In genomic region chr13:100734194-100734720, GRCh38 we compare ENCODE assay signal across 1 cellular context.
A peak's percentile ranks its signal among the peaks of the same experiment; 100 is the strongest.
TF ChIP-seq lines count a peak whose summit lies in the region.

No MANE protein-coding gene starts in this region.

TF ChIP-seq in HepG2, 621 proteins besides CTCF, POLR2A, EP300 and RAD21 (continued from another document and continues in another):
- TF ChIP-seq ZNF264 (CRISPR knock-in tag; IDR thresholded peaks at IDR 0.05) (peak; percentile 75), ATF2 (CRISPR knock-in tag; IDR thresholded peaks at IDR 0.05) (peak; percentile 83), NONO (IDR thresholded peaks at IDR 0.05) (no peak), NONO (CRISPR knock-in tag; conservative IDR thresholded peaks at IDR 0.05) (peak; percentile 54; the same call in 1 of the 2 replicates), HDAC1 (CRISPR knock-in tag; IDR thresholded peaks at IDR 0.05) (peak; percentile 73; the same call in 1 of the 2 replicates), SOX6 (IDR thresholded peaks at IDR 0.05) (no peak), SOX6 (CRISPR knock-in tag; IDR thresholded peaks at IDR 0.05) (peak; percentile 96), CEBPB (IDR thresholded peaks at IDR 0.05; ENCODE audit: borderline replicate concordance, low read depth, low read length) (peak; percentile 56; the same call in 1 of the 2 replicates), GATA4 (IDR thresholded peaks at IDR 0.05; ENCODE audit: borderline replicate concordance, low read depth) (peak; percentile 97), FOXA1 (IDR thresholded peaks at IDR 0.05) (peak; percentile 91), FOXA1 (CRISPR knock-in tag; IDR thresholded peaks at IDR 0.05) (peak; percentile 96), ZNF317 (CRISPR knock-in tag; IDR thresholded peaks at IDR 0.05) (0 out of 2 replicates have a peak, but pooled peaks have one; percentile 61), ZNF710 (CRISPR knock-in tag; IDR thresholded peaks at IDR 0.05; ENCODE audit: borderline replicate concordance) (peak; percentile 63; the same call in 1 of the 2 replicates), ZNF282 (IDR thresholded peaks at IDR 0.05; ENCODE audit: partially characterized antibody) (no peak), PPARG (CRISPR knock-in tag; conservative IDR thresholded peaks at IDR 0.05) (peak; percentile 80), ZNF281 (CRISPR knock-in tag; IDR thresholded peaks at IDR 0.05; ENCODE audit: borderline replicate concordance) (no peak; the same call in 1 of the 2 replicates), ZSCAN31 (CRISPR knock-in tag; IDR thresholded peaks at IDR 0.05; ENCODE audit: low read depth) (peak; percentile 35; the same call in 1 of the 2 replicates), ZNF615 (CRISPR knock-in tag; IDR thresholded peaks at IDR 0.05; ENCODE audit: borderline replicate concordance) (peak; percentile 71; the same call in 1 of the 2 replicates), ZNF550 (CRISPR knock-in tag; IDR thresholded peaks at IDR 0.05; ENCODE audit: borderline replicate concordance) (no peak), RCOR2 (CRISPR knock-in tag; IDR thresholded peaks at IDR 0.05) (peak; percentile 84), PITX1 (CRISPR knock-in tag; IDR thresholded peaks at IDR 0.05) (peak; percentile 97), NR2C2 (CRISPR knock-in tag; IDR thresholded peaks at IDR 0.05; ENCODE audit: borderline replicate concordance) (no peak), FOSL1 (CRISPR knock-in tag; IDR thresholded peaks at IDR 0.05; ENCODE audit: borderline replicate concordance) (no peak), KLF16 (CRISPR knock-in tag; IDR thresholded peaks at IDR 0.05) (peak in 1 of 2 experiments; percentile 61; a peak in 1 of 4 replicates), LCORL (IDR thresholded peaks at IDR 0.05) (peak; percentile 62), LCORL (CRISPR knock-in tag; IDR thresholded peaks at IDR 0.05) (peak; percentile 71), RXRA (CRISPR knock-in tag; IDR thresholded peaks at IDR 0.05) (no peak; the same call in 1 of the 2 replicates), ZNF569 (CRISPR knock-in tag; IDR thresholded peaks at IDR 0.05; ENCODE audit: borderline replicate concordance) (no peak), THYN1 (CRISPR knock-in tag; IDR thresholded peaks at IDR 0.05; ENCODE audit: borderline replicate concordance, low read depth) (no peak), ZNF770 (CRISPR knock-in tag; IDR thresholded peaks at IDR 0.05) (0 out of 2 replicates have a peak, but pooled peaks have one; percentile 14), GABPA (IDR thresholded peaks at IDR 0.05; ENCODE audit: low read depth, low read length) (no peak), GABPA (CRISPR knock-in tag; IDR thresholded peaks at IDR 0.05; ENCODE audit: low read depth) (no peak), HOXD1 (CRISPR knock-in tag; IDR thresholded peaks at IDR 0.05) (0 out of 2 replicates have a peak, but pooled peaks have one; percentile 57), HMG20B (CRISPR knock-in tag; conservative IDR thresholded peaks at IDR 0.05) (peak; percentile 91), ZKSCAN8 (CRISPR knock-in tag; IDR thresholded peaks at IDR 0.05; ENCODE audit: borderline replicate concordance) (peak; percentile 72; the same call in 1 of the 2 replicates), ZNF512 (CRISPR knock-in tag; IDR thresholded peaks at IDR 0.05) (no peak), ELF1 (CRISPR knock-in tag; IDR thresholded peaks at IDR 0.05) (no peak), MIER3 (CRISPR knock-in tag; IDR thresholded peaks at IDR 0.05; ENCODE audit: borderline replicate concordance) (peak; percentile 80; the same call in 1 of the 2 replicates), PATZ1 (CRISPR knock-in tag; IDR thresholded peaks at IDR 0.05) (peak; percentile 63), NCOA1 (CRISPR knock-in tag; IDR thresholded peaks at IDR 0.05) (peak; percentile 65; the same call in 1 of the 2 replicates), PAX8 (CRISPR knock-in tag; IDR thresholded peaks at IDR 0.05; ENCODE audit: borderline replicate concordance) (no peak), ZNF788 (CRISPR knock-in tag; IDR thresholded peaks at IDR 0.05; ENCODE audit: borderline replicate concordance) (peak; percentile 25; the same call in 1 of the 2 replicates), NCOR1 (IDR thresholded peaks at IDR 0.05; ENCODE audit: borderline replicate concordance, low read length) (peak; percentile 86; the same call in 1 of the 2 replicates), CREM (IDR thresholded peaks at IDR 0.05) (peak; percentile 95), CREM (CRISPR knock-in tag; IDR thresholded peaks at IDR 0.05) (no peak), HBP1 (CRISPR knock-in tag; IDR thresholded peaks at IDR 0.05; ENCODE audit: low read depth) (0 out of 2 replicates have a peak, but pooled peaks have one; percentile 35), ZBTB7B (CRISPR knock-in tag; IDR thresholded peaks at IDR 0.05) (peak; percentile 70; the same call in 1 of the 2 replicates)
- TF ChIP-seq, protein P1, sequence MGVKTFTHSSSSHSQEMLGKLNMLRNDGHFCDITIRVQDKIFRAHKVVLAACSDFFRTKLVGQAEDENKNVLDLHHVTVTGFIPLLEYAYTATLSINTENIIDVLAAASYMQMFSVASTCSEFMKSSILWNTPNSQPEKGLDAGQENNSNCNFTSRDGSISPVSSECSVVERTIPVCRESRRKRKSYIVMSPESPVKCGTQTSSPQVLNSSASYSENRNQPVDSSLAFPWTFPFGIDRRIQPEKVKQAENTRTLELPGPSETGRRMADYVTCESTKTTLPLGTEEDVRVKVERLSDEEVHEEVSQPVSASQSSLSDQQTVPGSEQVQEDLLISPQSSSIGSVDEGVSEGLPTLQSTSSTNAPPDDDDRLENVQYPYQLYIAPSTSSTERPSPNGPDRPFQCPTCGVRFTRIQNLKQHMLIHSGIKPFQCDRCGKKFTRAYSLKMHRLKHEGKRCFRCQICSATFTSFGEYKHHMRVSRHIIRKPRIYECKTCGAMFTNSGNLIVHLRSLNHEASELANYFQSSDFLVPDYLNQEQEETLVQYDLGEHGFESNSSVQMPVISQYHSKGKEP (CRISPR knock-in tag; IDR thresholded peaks at IDR 0.05), result no peak
- TF ChIP-seq, protein P2, sequence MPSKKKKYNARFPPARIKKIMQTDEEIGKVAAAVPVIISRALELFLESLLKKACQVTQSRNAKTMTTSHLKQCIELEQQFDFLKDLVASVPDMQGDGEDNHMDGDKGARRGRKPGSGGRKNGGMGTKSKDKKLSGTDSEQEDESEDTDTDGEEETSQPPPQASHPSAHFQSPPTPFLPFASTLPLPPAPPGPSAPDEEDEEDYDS (CRISPR knock-in tag; IDR thresholded peaks at IDR 0.05), result peak; percentile 45; the same call in 1 of the 2 replicates
- TF ChIP-seq, protein P3, sequence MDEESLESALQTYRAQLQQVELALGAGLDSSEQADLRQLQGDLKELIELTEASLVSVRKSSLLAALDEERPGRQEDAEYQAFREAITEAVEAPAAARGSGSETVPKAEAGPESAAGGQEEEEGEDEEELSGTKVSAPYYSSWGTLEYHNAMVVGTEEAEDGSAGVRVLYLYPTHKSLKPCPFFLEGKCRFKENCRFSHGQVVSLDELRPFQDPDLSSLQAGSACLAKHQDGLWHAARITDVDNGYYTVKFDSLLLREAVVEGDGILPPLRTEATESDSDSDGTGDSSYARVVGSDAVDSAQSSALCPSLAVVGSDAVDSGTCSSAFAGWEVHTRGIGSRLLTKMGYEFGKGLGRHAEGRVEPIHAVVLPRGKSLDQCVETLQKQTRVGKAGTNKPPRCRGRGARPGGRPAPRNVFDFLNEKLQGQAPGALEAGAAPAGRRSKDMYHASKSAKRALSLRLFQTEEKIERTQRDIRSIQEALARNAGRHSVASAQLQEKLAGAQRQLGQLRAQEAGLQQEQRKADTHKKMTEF (CRISPR knock-in tag; IDR thresholded peaks at IDR 0.05), result peak; percentile 92
